In genomic region chr1:201277441-201277840, GRCh38 we compare ENCODE assay signal across 21 cellular contexts. TPM values are rescaled to one million over a fixed set of nuclear protein-coding genes. Genes with fewer than 3 reads are reported as not detected.
"Had no signal": no experiment of that assay in that cellular context is flagged by ENCODE, and none has a peak within 500 bp of the region (broad histone marks: within the 10 kb centered on the region; RNA-seq: fewer than 3 reads in every experiment).

No MANE protein-coding gene starts in this region.

- ATAC-seq: activated T-cell treated with anti-CD3 and anti-CD28 coated beads, Interleukin-2, amount 50 U/mL, for 4 hours; psoas muscle; right cardiac atrium; SK-N-SH treated with all-trans-retinoic acid at 6 μM for 48 hours; stimulated activated effector memory CD8-positive, alpha-beta T cell treated with anti-CD3 and anti-CD28 coated beads, Interleukin-12 subunit alpha, Interleukin-12 subunit beta, amount 100 ng/mL, for 72 hours; T-cell had no signal

- H3K27ac ChIP-seq: brain microvascular endothelial cell, coronary artery, psoas muscle, stomach, testis had no signal

- H3K4me1 Mint-ChIP-seq: activated CD4-positive, alpha-beta T cell treated with anti-CD3 and anti-CD28 coated beads, Interleukin-2, amount 10 ng/mL, durations not matched to agents 7 days and 5 days; central memory CD8-positive, alpha-beta T cell; mesothelial cell of epicardium; stimulated activated effector memory CD8-positive, alpha-beta T cell treated with anti-CD3 and anti-CD28 coated beads, Interleukin-12 subunit alpha, Interleukin-12 subunit beta, amount 100 ng/mL, for 72 hours; T-cell had no signal

- H3K4me1 ChIP-seq: psoas muscle, testis had no signal

- H3K27ac Mint-ChIP-seq: activated CD4-positive, alpha-beta T cell treated with anti-CD3 and anti-CD28 coated beads, Interleukin-2, amount 10 ng/mL, durations not matched to agents 7 days and 5 days; activated naive CD4-positive, alpha-beta T cell treated with anti-CD3 and anti-CD28 coated beads for 36 hours; mesothelial cell of epicardium; nephron; stimulated activated effector memory CD8-positive, alpha-beta T cell treated with anti-CD3 and anti-CD28 coated beads, Interleukin-12 subunit alpha, Interleukin-12 subunit beta, amount 100 ng/mL, for 72 hours; T-cell had no signal

- H3K9me3 Mint-ChIP-seq: activated CD4-positive, alpha-beta T cell treated with anti-CD3 and anti-CD28 coated beads, Interleukin-2, amount 10 ng/mL, durations not matched to agents 7 days and 5 days; activated naive CD4-positive, alpha-beta T cell treated with anti-CD3 and anti-CD28 coated beads for 36 hours; activated T-cell treated with anti-CD3 and anti-CD28 coated beads, Interleukin-2, amount 50 U/mL, for 4 hours; central memory CD8-positive, alpha-beta T cell; mesothelial cell of epicardium; nephron; stimulated activated effector memory CD8-positive, alpha-beta T cell treated with anti-CD3 and anti-CD28 coated beads, Interleukin-12 subunit alpha, Interleukin-12 subunit beta, amount 100 ng/mL, for 72 hours; T-cell had no signal

- H3K36me3 ChIP-seq: brain microvascular endothelial cell, stomach had no signal

- H3K4me3 ChIP-seq: coronary artery, lung, psoas muscle, stomach, testis had no signal

- H3K27me3 ChIP-seq: brain microvascular endothelial cell, testis had no signal

- DNase-seq: activated CD4-positive, alpha-beta T cell treated with anti-CD3 and anti-CD28 coated beads, Interleukin-2, amount 10 ng/mL, durations not matched to agents 7 days and 5 days; activated CD4-positive, CD25-positive, alpha-beta regulatory T cell; activated CD8-positive, alpha-beta memory T cell treated with anti-CD3 and anti-CD28 coated beads, Interleukin-2, amount 50 U/mL, for 4 hours; activated naive CD4-positive, alpha-beta T cell treated with anti-CD3 and anti-CD28 coated beads for 36 hours; activated T-cell treated with anti-CD3 and anti-CD28 coated beads, Interleukin-2, amount 50 U/mL, for 4 hours; anterior cingulate cortex; brain microvascular endothelial cell; psoas muscle; right cardiac atrium; stimulated activated CD4-positive, alpha-beta T cell treated with anti-CD3 and anti-CD28 coated beads, Interleukin-4, amount 100 ng/mL, for 24 hours; stomach; T-cell; T-helper 9 cell; testis had no signal

- H3K36me3 Mint-ChIP-seq: mesothelial cell of epicardium; stimulated activated effector memory CD8-positive, alpha-beta T cell treated with anti-CD3 and anti-CD28 coated beads, Interleukin-12 subunit alpha, Interleukin-12 subunit beta, amount 100 ng/mL, for 72 hours; T-cell had no signal

- H3K9me3 ChIP-seq: psoas muscle, stomach, testis had no signal

- H3K4me3 Mint-ChIP-seq: activated CD4-positive, alpha-beta T cell treated with anti-CD3 and anti-CD28 coated beads, Interleukin-2, amount 10 ng/mL, durations not matched to agents 7 days and 5 days; activated naive CD4-positive, alpha-beta T cell treated with anti-CD3 and anti-CD28 coated beads for 36 hours; activated T-cell treated with anti-CD3 and anti-CD28 coated beads, Interleukin-2, amount 50 U/mL, for 4 hours; central memory CD8-positive, alpha-beta T cell; mesothelial cell of epicardium; nephron; stimulated activated effector memory CD8-positive, alpha-beta T cell treated with anti-CD3 and anti-CD28 coated beads, Interleukin-12 subunit alpha, Interleukin-12 subunit beta, amount 100 ng/mL, for 72 hours; T-cell had no signal

RNA-seq across cellular contexts. Expression of gene PKP1, which starts 5.9 kb away (rescaled TPM):
- total RNA-seq: activated CD4-positive, alpha-beta T cell treated with anti-CD3 and anti-CD28 coated beads, Interleukin-2, amount 10 ng/mL, durations not matched to agents 7 days and 5 days; activated naive CD4-positive, alpha-beta T cell treated with anti-CD3 and anti-CD28 coated beads for 36 hours; activated T-cell treated with anti-CD3 and anti-CD28 coated beads, Interleukin-2, amount 50 U/mL, for 4 hours had no signal
